Comparison of ENCODE assay signal across 11 cellular contexts in the genomic region with DNA sequence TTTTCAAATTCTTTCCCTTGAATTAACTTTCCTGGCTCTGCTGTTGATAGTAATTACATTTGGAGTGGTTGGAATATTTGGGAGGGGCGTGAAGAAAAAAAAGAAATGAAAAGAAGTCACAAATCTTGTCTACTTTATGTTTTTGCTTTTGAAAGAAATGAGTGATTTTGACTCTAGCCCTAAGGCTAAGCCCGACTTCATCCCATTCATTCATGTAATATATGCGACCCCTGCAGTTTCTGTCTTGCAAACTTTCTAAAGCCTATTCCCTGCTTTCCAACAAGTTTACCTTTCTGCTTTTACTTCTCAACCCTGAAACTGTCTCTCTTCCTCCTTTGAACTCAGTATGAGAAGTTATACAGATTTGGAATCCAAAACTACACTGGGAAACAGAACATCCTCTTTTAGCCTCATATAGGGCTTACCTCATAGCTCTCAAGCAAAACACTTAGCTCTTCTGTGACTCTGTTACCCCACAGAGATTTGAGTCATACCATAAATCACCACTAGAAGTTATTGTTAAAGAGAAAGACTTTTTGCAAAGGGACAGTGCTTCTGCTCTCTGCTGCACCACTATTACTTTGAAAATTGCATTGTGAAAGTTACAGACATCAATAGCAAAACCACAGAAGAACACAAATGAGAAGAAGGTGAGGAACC. TPM values are rescaled to one million over a fixed set of nuclear protein-coding genes. Genes with fewer than 3 reads are reported as not detected.
DNase-seq lines count a peak whose midpoint lies in the region; ATAC-seq lines count a peak whose summit lies in the region.
"Had no signal": no experiment of that assay in that cellular context is flagged by ENCODE, and none has a peak within 500 bp of the region (broad histone marks: within the 10 kb centered on the region; RNA-seq: fewer than 3 reads in every experiment).

No MANE protein-coding gene starts in this region.

- H3K9me3 ChIP-seq in ES-I3 (ENCODE audit: control insufficient read depth, insufficient read depth, low read length) (no peaks in the 10 kb centered on the region), MG63 (no peaks in the 10 kb centered on the region)

- H3K4me1 Mint-ChIP-seq in activated naive CD8-positive, alpha-beta T cell (ENCODE audit: low read depth), result peaks cover 41% of the 10 kb centered on the region

- H3K27ac Mint-ChIP-seq in activated naive CD8-positive, alpha-beta T cell, result peak overlapping the region; percentile 18

- no peak overlapping the region for H3K4me3 ChIP-seq in MG63
- H3K4me3 ChIP-seq: cardiac muscle cell had no signal

- peaks cover 5% of the 10 kb centered on the region for H3K36me3 Mint-ChIP-seq in activated naive CD8-positive, alpha-beta T cell

- H3K27me3 ChIP-seq in MG63, result no peaks in the 10 kb centered on the region

- H3K9ac ChIP-seq in ES-I3 (ENCODE audit: low read depth, low read length), result peak overlapping the region; percentile 29

- H3K4me1 ChIP-seq in ES-I3 (ENCODE audit: insufficient read depth, low read length), result peaks cover 35% of the 10 kb centered on the region

- peaks cover 13% of the 10 kb centered on the region for H3K27me3 Mint-ChIP-seq in activated naive CD8-positive, alpha-beta T cell

- no peak overlapping the region for H3K4me3 Mint-ChIP-seq in activated naive CD8-positive, alpha-beta T cell

- DNase-seq in medulla oblongata (ENCODE audit: extremely low spot score) (peak; percentile 38), MG63 (no peak), COLO668 (lab: John Stamatoyannopoulos, UW; ENCODE audit: unreplicated experiment) (no peak)
- DNase-seq in stimulated activated CD4-positive, alpha-beta T cell treated with anti-CD3 and anti-CD28 coated beads, Interleukin-4, amount 100 ng/mL, for 24 hours, result no peak
- DNase-seq: left colon, WERI-Rb-1 had no signal

- H3K36me3 ChIP-seq in ES-I3 (ENCODE audit: insufficient read depth, low read length) (no peaks in the 10 kb centered on the region), MG63 (no peaks in the 10 kb centered on the region)
- H3K36me3 ChIP-seq: cardiac muscle cell, WERI-Rb-1 had no signal

- ATAC-seq in HG03103 (IDR thresholded peaks at IDR 0.05; ENCODE audit: low read depth, unreplicated experiment) (peak; percentile 57), HG03571 (IDR thresholded peaks at IDR 0.05; ENCODE audit: unreplicated experiment) (no peak)
- ATAC-seq: left colon had no signal

- peaks cover 7% of the 10 kb centered on the region for H3K9me3 Mint-ChIP-seq in activated naive CD8-positive, alpha-beta T cell (ENCODE audit: low read depth)

RNA-seq across cellular contexts. Expression of a gene that starts 1.6 kb away (rescaled TPM):
- total RNA-seq in MG63 (2014; rRNA removed; shearing (Covaris generic); ENCODE audit: low replicate concordance), result not detected in 2 replicates
- total RNA-seq: cardiac muscle cell had no signal
